Comparison of ENCODE assay signal across 13 cellular contexts in the genomic region with DNA sequence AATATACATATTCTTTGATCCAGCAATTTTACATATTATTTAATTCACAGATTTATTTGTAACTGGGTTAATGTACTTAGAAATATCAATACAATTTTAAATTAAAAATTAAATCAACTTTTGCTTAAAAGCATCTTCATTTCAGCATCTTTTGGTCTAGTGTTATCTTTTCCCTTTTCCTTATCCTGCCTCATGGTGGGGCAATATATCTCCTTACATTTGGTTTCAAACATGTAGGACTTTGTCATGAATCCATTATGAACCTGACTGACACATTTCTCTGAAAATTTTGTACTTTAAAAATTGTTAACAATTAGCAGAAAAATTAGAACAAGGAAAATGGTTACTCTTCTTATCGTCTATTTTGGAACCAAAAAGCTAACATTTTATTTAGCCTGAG.
"Had no signal": no experiment of that assay in that cellular context is flagged by ENCODE, and none has a peak within 500 bp of the region (broad histone marks: within the 10 kb centered on the region; RNA-seq: fewer than 3 reads in every experiment).

No MANE protein-coding gene starts in this region.

- ATAC-seq: esophagus mucosa, gastrocnemius medialis, left lung, lower lobe of right lung, natural killer cell had no signal

- H3K9me3 ChIP-seq: gastrocnemius medialis, left lung, lower lobe of right lung, right atrium auricular region, tibial artery, upper lobe of left lung, uterus had no signal

- H3K4me2 ChIP-seq: smooth muscle cell had no signal

- H3K27me3 ChIP-seq: gastrocnemius medialis, left lung, right atrium auricular region, tibial artery, upper lobe of left lung, uterus had no signal

- H3K36me3 ChIP-seq: gastrocnemius medialis, left lung, lower lobe of right lung, right atrium auricular region, tibial artery, upper lobe of left lung, uterus had no signal

- H3K4me3 ChIP-seq: coronary artery, gastrocnemius medialis, left lung, lower lobe of right lung, right atrium auricular region, smooth muscle cell, tibial artery, upper lobe of left lung, uterus had no signal

- H3K27ac ChIP-seq: coronary artery, gastrocnemius medialis, left lung, lower lobe of right lung, right atrium auricular region, tibial artery, upper lobe of left lung, uterus had no signal

- DNase-seq: effector CD8-positive, alpha-beta T cell; gastrocnemius medialis; left lung; lower lobe of right lung; natural killer cell; stimulated activated CD4-positive, alpha-beta T cell treated with anti-CD3 and anti-CD28 coated beads, Interleukin-2, amount 100 ng/mL, for 48 hours; tibial artery; upper lobe of left lung; uterus had no signal

- H3K4me1 ChIP-seq: gastrocnemius medialis, left lung, lower lobe of right lung, right atrium auricular region, tibial artery, upper lobe of left lung, uterus had no signal
